Comparison of ENCODE assay signal across 8 cellular contexts in the genomic region with DNA sequence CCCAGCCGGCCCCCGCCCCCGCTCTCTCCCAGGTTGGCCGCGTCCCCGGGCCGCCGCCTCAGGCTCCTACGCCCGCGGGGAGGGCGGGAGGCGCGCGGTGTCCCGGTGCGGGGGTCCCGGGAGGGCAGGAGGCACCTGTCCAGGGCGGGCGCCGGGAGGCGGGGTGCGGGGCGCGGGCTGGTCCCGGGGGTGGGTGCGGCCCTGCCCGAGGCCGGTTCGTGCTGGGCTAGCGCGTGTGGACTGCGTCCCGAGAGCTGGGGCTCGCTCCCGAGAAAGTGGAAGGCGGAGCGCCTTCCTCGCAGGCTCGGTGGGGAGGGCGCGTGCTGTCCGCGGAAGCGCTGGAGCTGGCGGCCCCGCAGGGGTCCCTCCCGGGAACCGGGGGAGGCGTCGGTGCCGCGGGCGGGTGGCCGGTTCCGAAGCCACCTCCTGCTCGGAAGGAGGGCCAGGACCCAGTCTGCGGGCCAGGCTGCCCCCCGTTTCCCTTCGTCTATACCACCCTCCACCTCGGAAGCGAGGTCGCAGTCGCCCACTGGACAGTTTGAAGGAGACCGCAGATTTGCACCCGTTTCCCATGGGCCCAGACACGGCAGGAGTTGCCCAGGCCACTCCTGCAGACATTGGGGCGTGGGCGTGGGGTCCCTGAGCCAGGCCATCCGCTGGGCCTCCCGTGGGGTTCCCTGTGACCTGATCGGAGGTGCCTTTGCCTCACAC. TPM values are rescaled to one million over a fixed set of nuclear protein-coding genes. Genes with fewer than 3 reads are reported as not detected.
DNase-seq lines count a peak whose midpoint lies in the region; ATAC-seq, FAIRE-seq and TF ChIP-seq lines count a peak whose summit lies in the region.

No MANE protein-coding gene starts in this region.

- BruUV-seq in K562 (replicated peaks; lab: Mats Ljungman, UMichigan), result no TSS peak

- H3K27ac ChIP-seq in K562 (ENCODE audit: extremely low read depth, low read depth, low read length), result peak overlapping the region; percentile 69

- H4K20me1 ChIP-seq in K562 (replicated peaks; ENCODE audit: control insufficient read depth, insufficient read depth, low read length), result 0 out of 2 replicates have a peak, but pooled peaks cover 5% of the 10 kb centered on the region

- POLR2A ChIA-PET in K562 (lab: Yijun Ruan, JAX), result interaction anchor here (0.7 to 1.7 kb wide), 5 partner anchors 9 to 48 kb away, joined by 3 to 9 read pairs (median 4); no protein-coding TSS in a partner anchor

- intact Hi-C loops in K562 (cut with micrococcal nuclease), result no loop called here

- in situ Hi-C loops in K562 (cut with MboI), result no loop called here

- no peak for FAIRE-seq in K562 (lab: Jason Lieb, UNC)

- H3K79me2 ChIP-seq in K562 (ENCODE audit: control insufficient read depth, insufficient read depth, low read length), result peaks cover 85% of the 10 kb centered on the region

- H3K9me3 ChIP-seq in K562 (replicated peaks; ENCODE audit: control insufficient read depth, insufficient read depth, low read depth, low read length), result no peaks in the 10 kb centered on the region

- WGBS in K562 (ENCODE audit: insufficient coverage, low coverage, missing lambda C conversion rate), result 1% methylated on average over 9 of the region's 72 CpGs

- no peaks in the 10 kb centered on the region for H3K9me3 Mint-ChIP-seq in stimulated activated naive CD8-positive, alpha-beta T cell treated with anti-CD3 and anti-CD28 coated beads, Interleukin-15, amount 100 ng/mL, for 72 hours

- no peak overlapping the region for H3K27ac Mint-ChIP-seq in stimulated activated naive CD8-positive, alpha-beta T cell treated with anti-CD3 and anti-CD28 coated beads, Interleukin-15, amount 100 ng/mL, for 72 hours

- CTCF ChIA-PET in K562 (lab: Yijun Ruan, JAX; ENCODE audit: low intra/inter-chr PET ratio), result no interaction called here

- peak overlapping the region; percentile 73 to 93 for H3K4me3 Mint-ChIP-seq in stimulated activated naive CD8-positive, alpha-beta T cell treated with anti-CD3 and anti-CD28 coated beads, Interleukin-15, amount 100 ng/mL, for 72 hours

- peak overlapping the region; percentile 73 to 92 for H3K9ac ChIP-seq in K562 (ENCODE audit: insufficient read depth in 1 of 2, low read depth in 2 of 2, low read length in 2 of 2)

- no peak for TF ChIP-seq RAD21 in K562 (CRISPR knock-in tag; conservative IDR thresholded peaks at IDR 0.05 in 1 of 2, IDR thresholded peaks at IDR 0.05 in 1 of 2)

- peak overlapping the region; percentile 72 for H3K4me3 ChIP-seq in AG10803 (ENCODE audit: low read length)
- H3K4me3 ChIP-seq in Jurkat, Clone E6-1 (ENCODE audit: low read length), result peak overlapping the region; percentile 70
- H3K4me3 ChIP-seq in K562, result peak overlapping the region; percentile 68

- peaks cover 80% of the 10 kb centered on the region for H3K4me1 Mint-ChIP-seq in stimulated activated naive CD8-positive, alpha-beta T cell treated with anti-CD3 and anti-CD28 coated beads, Interleukin-15, amount 100 ng/mL, for 72 hours

- H3K4me2 ChIP-seq in K562 (ENCODE audit: insufficient read depth, low read length), result peak overlapping the region; percentile 71

- no peaks in the 10 kb centered on the region for H3K27me3 ChIP-seq in K562 (ENCODE audit: control insufficient read depth in 2 of 2, insufficient read depth in 2 of 2, low read length in 2 of 2)

- ATAC-seq in GM18502 (IDR thresholded peaks at IDR 0.05; ENCODE audit: poor library complexity, unreplicated experiment), result peak; percentile 4
- ATAC-seq in K562, result 0 out of 3 replicates have a peak, but pooled peaks have one; percentile 1
- ATAC-seq in stimulated activated naive CD8-positive, alpha-beta T cell treated with anti-CD3 and anti-CD28 coated beads, Interleukin-15, amount 100 ng/mL, for 72 hours, result peak; percentile 15

- TF ChIP-seq EP300 in K562 (IDR thresholded peaks at IDR 0.05; ENCODE audit: low read length), result no peak

- TF ChIP-seq POLR2A in K562 (conservative IDR thresholded peaks at IDR 0.05), result no peak

- DNase-seq in AG10803 (ENCODE audit: low read depth) (peak; percentile 29), K562 (ENCODE audit: extremely low read depth in 1 of 4, low spot score in 3 of 4) (peak; percentile 28 to 67 (median 48)), kidney tubule cell (ENCODE audit: low spot score) (peak; percentile 29), cerebellum (ENCODE audit: low spot score) (no peak), mesenteric fat pad (ENCODE audit: low spot score) (no peak)
- no peak for DNase-seq in Jurkat, Clone E6-1 (ENCODE audit: low read depth, low spot score)
- no peak for DNase-seq in stimulated activated naive CD8-positive, alpha-beta T cell treated with anti-CD3 and anti-CD28 coated beads, Interleukin-15, amount 100 ng/mL, for 72 hours

- no peak overlapping the region for H2AFZ ChIP-seq in K562 (ENCODE audit: low read depth, low read length)

- H3K4me1 ChIP-seq in K562 (replicated peaks in 1 of 2; ENCODE audit: control insufficient read depth in 2 of 2, insufficient read depth in 2 of 2, low read length in 2 of 2), result peaks cover 29 to 63% of the 10 kb centered on the region in 2 experiments; a peak in 4 of 5 replicates

- no peaks in the 10 kb centered on the region for H3K9me1 ChIP-seq in K562 (ENCODE audit: control insufficient read depth, insufficient read depth, low read length)

- H3K27me3 Mint-ChIP-seq in stimulated activated naive CD8-positive, alpha-beta T cell treated with anti-CD3 and anti-CD28 coated beads, Interleukin-15, amount 100 ng/mL, for 72 hours, result no peaks in the 10 kb centered on the region

- no peak for TF ChIP-seq CTCF in AG10803 (conservative IDR thresholded peaks at IDR 0.05; ENCODE audit: low read length)
- TF ChIP-seq CTCF in K562 (IDR thresholded peaks at IDR 0.05 in 2 of 3, conservative IDR thresholded peaks at IDR 0.05 in 1 of 3; ENCODE audit: insufficient read depth in 2 of 3, low read depth in 1 of 3, low read length in 3 of 3), result no peak

- H3K36me3 ChIP-seq in K562 (ENCODE audit: control insufficient read depth, insufficient read depth, low read length), result peaks cover 43% of the 10 kb centered on the region; the same call in 2 of the 3 replicates

TF ChIP-seq in K562, 482 proteins besides CTCF, POLR2A, EP300 and RAD21 (continues in another document):
- peak; percentile 55 for TF ChIP-seq EGR1 (conservative IDR thresholded peaks at IDR 0.05)
- TF ChIP-seq ZNF707 (CRISPR knock-in tag; conservative IDR thresholded peaks at IDR 0.05), result no peak
- TF ChIP-seq CHD1 (IDR thresholded peaks at IDR 0.05; ENCODE audit: low read length), result peak; percentile 75
- peak; percentile 32; the same call in 1 of the 2 replicates for TF ChIP-seq ZFX (CRISPR knock-in tag; IDR thresholded peaks at IDR 0.05)

RNA-seq across cellular contexts. Expression of a gene that starts 0.6 kb away (rescaled TPM):
- 31.1 TPM for polyA plus RNA-seq in Jurkat, Clone E6-1 (2012; ENCODE audit: insufficient read depth, insufficient read length)
- 79.0 and 151 TPM in 2 replicates for total RNA-seq in K562 (2011; cell fraction: chromatin; rRNA removed; ENCODE audit: low replicate concordance)
- 69.2 and 87.8 TPM in 2 replicates for total RNA-seq in K562 (2011; cell fraction: nucleolus; rRNA removed)
- 66.9 and 68.4 TPM in 2 replicates for total RNA-seq in K562 (2011; cell fraction: nucleoplasm; rRNA removed)
- total RNA-seq in K562 (2014; rRNA removed) (16.3 and 21.1 TPM in 2 replicates), K562 (2014; rRNA removed; fragmentation: Illumina TruSeq; extraction: Trizol) (9.9 and 11.8 TPM in 2 replicates), K562 (2015; rRNA removed; fragmentation: Illumina TruSeq; extraction: Trizol) (15.0 and 15.6 TPM in 2 replicates), K562 (2021) (17.1 and 18.0 TPM in 2 replicates), cerebellum (44.4 TPM), mesenteric fat pad (57.4 TPM)
- polyA plus RNA-seq in K562 (2011; rRNA removed) (23.1 and 24.3 TPM in 2 replicates), K562 (2014; fragmentation: Illumina TruSeq; extraction: Trizol) (11.9 and 14.4 TPM in 2 replicates), K562 (2014; fragmentation: Nextera tagmentation; extraction: Ambion mirVana) (1 to 10 TPM in 1 of 2 experiments, under 1 TPM in 1; 0.90 to 2.8 TPM), K562 (2014; rRNA removed) (23.1 and 25.5 TPM in 2 replicates)
- 27.7 and 35.5 TPM in 2 replicates for polyA plus RNA-seq in K562 (2011; cell fraction: cytosol; rRNA removed)
- 44.1 and 51.8 TPM in 2 replicates for polyA plus RNA-seq in K562 (2011; cell fraction: nucleus; rRNA removed)
- 15.8 and 16.8 TPM in 2 replicates for polyA plus RNA-seq in K562 (2012)
- 9.3 and 9.5 TPM in 2 replicates for polyA minus RNA-seq in K562 (2011; rRNA and poly(A)+ RNA removed)
- 17.4 and 20.7 TPM in 2 replicates for polyA minus RNA-seq in K562 (2011; cell fraction: cytosol; rRNA and poly(A)+ RNA removed)
- 16.2 and 17.8 TPM in 2 replicates for polyA minus RNA-seq in K562 (2011; cell fraction: nucleus; rRNA and poly(A)+ RNA removed)

RNA-seq across cellular contexts. Expression of a gene that starts 1.0 kb away (rescaled TPM):
- polyA plus RNA-seq in Jurkat, Clone E6-1 (2012; ENCODE audit: insufficient read depth, insufficient read length), result 57.3 TPM
- total RNA-seq in K562 (2011; cell fraction: chromatin; rRNA removed; ENCODE audit: low replicate concordance), result 101 and 113 TPM in 2 replicates
- 61.2 and 62.1 TPM in 2 replicates for total RNA-seq in K562 (2011; cell fraction: nucleolus; rRNA removed)
- total RNA-seq in K562 (2011; cell fraction: nucleoplasm; rRNA removed), result 38.5 and 51.0 TPM in 2 replicates
- total RNA-seq in K562 (2014; rRNA removed), result 46.1 and 54.1 TPM in 2 replicates
- total RNA-seq in K562 (2014; rRNA removed; fragmentation: Illumina TruSeq; extraction: Trizol), result 30.2 TPM in 2 replicates
- 25.7 and 30.3 TPM in 2 replicates for total RNA-seq in K562 (2015; rRNA removed; fragmentation: Illumina TruSeq; extraction: Trizol)
- total RNA-seq in K562 (2021), result 38.2 and 41.3 TPM in 2 replicates
- polyA plus RNA-seq in K562 (2011; rRNA removed), result 19.0 and 24.3 TPM in 2 replicates
- 25.1 and 35.1 TPM in 2 replicates for polyA plus RNA-seq in K562 (2011; cell fraction: cytosol; rRNA removed)
- 39.2 and 66.6 TPM in 2 replicates for polyA plus RNA-seq in K562 (2011; cell fraction: nucleus; rRNA removed)
- 27.2 and 37.1 TPM in 2 replicates for polyA plus RNA-seq in K562 (2012)
- polyA plus RNA-seq in K562 (2014; fragmentation: Illumina TruSeq; extraction: Trizol), result 44.5 and 59.3 TPM in 2 replicates
- polyA plus RNA-seq in K562 (2014; fragmentation: Nextera tagmentation; extraction: Ambion mirVana), result under 1 TPM; 0.34 to 0.38 TPM
- polyA plus RNA-seq in K562 (2014; rRNA removed), result 39.9 and 44.1 TPM in 2 replicates
- polyA minus RNA-seq in K562 (2011; rRNA and poly(A)+ RNA removed), result 15.4 and 24.3 TPM in 2 replicates
- polyA minus RNA-seq in K562 (2011; cell fraction: cytosol; rRNA and poly(A)+ RNA removed), result 17.7 and 17.8 TPM in 2 replicates
- 19.2 and 19.5 TPM in 2 replicates for polyA minus RNA-seq in K562 (2011; cell fraction: nucleus; rRNA and poly(A)+ RNA removed)
- total RNA-seq in cerebellum, result 10.3 TPM
- 6.3 TPM for total RNA-seq in mesenteric fat pad

Comparison
In these comparisons a context has a peak if more than half of its experiments do, and no peak if none do; other contexts are left out.
1. DNase-seq: peak in AG10803 (single experiment), K562 (4 of 4) and kidney tubule cell (single experiment); none in Jurkat, Clone E6-1 (single experiment), stimulated activated naive CD8-positive, alpha-beta T cell treated with anti-CD3 and anti-CD28 coated beads, Interleukin-15, amount 100 ng/mL, for 72 hours (0 of 2), cerebellum (single experiment) and mesenteric fat pad (single experiment).
2. Peak in every context shown above with its lines, with median percentiles within 50 percentile points of each other: H3K4me3 ChIP-seq and ATAC-seq.